Comparison of ENCODE assay signal across 1 cellular context in genomic region chr1:15799928-15800835, GRCh38.
TF ChIP-seq lines count a peak whose summit lies in the region.

No MANE protein-coding gene starts in this region.

TF ChIP-seq in HepG2, 621 proteins besides CTCF, POLR2A, EP300 and RAD21 (continued from another document and continues in another):
- TF ChIP-seq AHDC1 (CRISPR knock-in tag; IDR thresholded peaks at IDR 0.05; ENCODE audit: borderline replicate concordance) (0 out of 2 replicates have a peak, but pooled peaks have one; percentile 28), HIVEP1 (CRISPR knock-in tag; IDR thresholded peaks at IDR 0.05) (peak; percentile 90; the same call in 1 of the 2 replicates), ZSCAN31 (CRISPR knock-in tag; IDR thresholded peaks at IDR 0.05; ENCODE audit: low read depth) (peak; percentile 60; the same call in 1 of the 2 replicates), TCF12 (IDR thresholded peaks at IDR 0.05) (no peak), TCF12 (CRISPR knock-in tag; IDR thresholded peaks at IDR 0.05) (peak; percentile 97), THAP7 (CRISPR knock-in tag; IDR thresholded peaks at IDR 0.05) (no peak), DNMT1 (CRISPR knock-in tag; IDR thresholded peaks at IDR 0.05) (0 out of 2 replicates have a peak, but pooled peaks have one; percentile 32), DRAP1 (CRISPR knock-in tag; IDR thresholded peaks at IDR 0.05) (peak; percentile 64), ZNF556 (CRISPR knock-in tag; IDR thresholded peaks at IDR 0.05; ENCODE audit: borderline replicate concordance) (peak; percentile 15; the same call in 1 of the 2 replicates), RAD51 (IDR thresholded peaks at IDR 0.05; ENCODE audit: borderline replicate concordance) (no peak), ISL2 (CRISPR knock-in tag; IDR thresholded peaks at IDR 0.05) (peak; percentile 73), JUND (CRISPR knock-in tag; IDR thresholded peaks at IDR 0.05) (peak; percentile 98), HNRNPK (IDR thresholded peaks at IDR 0.05; ENCODE audit: low read depth, low read length, poor library complexity, severe bottlenecking) (no peak), ZNF24 (IDR thresholded peaks at IDR 0.05) (no peak), ZSCAN25 (CRISPR knock-in tag; IDR thresholded peaks at IDR 0.05) (peak; percentile 89), SP140L (CRISPR knock-in tag; IDR thresholded peaks at IDR 0.05; ENCODE audit: borderline replicate concordance) (no peak), PAWR (CRISPR knock-in tag; IDR thresholded peaks at IDR 0.05; ENCODE audit: borderline replicate concordance) (0 out of 2 replicates have a peak, but pooled peaks have one; percentile 64), NONO (IDR thresholded peaks at IDR 0.05) (no peak), NONO (CRISPR knock-in tag; conservative IDR thresholded peaks at IDR 0.05) (peak; percentile 61; the same call in 1 of the 2 replicates), SKI (IDR thresholded peaks at IDR 0.05; ENCODE audit: partially characterized antibody) (peak; percentile 77), TFDP1 (CRISPR knock-in tag; IDR thresholded peaks at IDR 0.05; ENCODE audit: borderline replicate concordance) (peak; percentile 64; the same call in 1 of the 2 replicates), FOXO1 (CRISPR knock-in tag; IDR thresholded peaks at IDR 0.05) (no peak; the same call in 1 of the 2 replicates), ZNF446 (CRISPR knock-in tag; IDR thresholded peaks at IDR 0.05) (0 out of 2 replicates have a peak, but pooled peaks have one; percentile 23), SMAD3 (CRISPR knock-in tag; IDR thresholded peaks at IDR 0.05) (peak; percentile 77), ZNF501 (CRISPR knock-in tag; IDR thresholded peaks at IDR 0.05) (peak; percentile 48; the same call in 1 of the 2 replicates), HNRNPUL1 (IDR thresholded peaks at IDR 0.05; ENCODE audit: low read depth, low read length) (no peak), FOSL1 (CRISPR knock-in tag; IDR thresholded peaks at IDR 0.05; ENCODE audit: borderline replicate concordance) (peak; percentile 91), ZNF34 (CRISPR knock-in tag; IDR thresholded peaks at IDR 0.05; ENCODE audit: borderline replicate concordance) (no peak), ZNF577 (CRISPR knock-in tag; IDR thresholded peaks at IDR 0.05; ENCODE audit: borderline replicate concordance, low read depth) (no peak)
- TF ChIP-seq, protein P1, sequence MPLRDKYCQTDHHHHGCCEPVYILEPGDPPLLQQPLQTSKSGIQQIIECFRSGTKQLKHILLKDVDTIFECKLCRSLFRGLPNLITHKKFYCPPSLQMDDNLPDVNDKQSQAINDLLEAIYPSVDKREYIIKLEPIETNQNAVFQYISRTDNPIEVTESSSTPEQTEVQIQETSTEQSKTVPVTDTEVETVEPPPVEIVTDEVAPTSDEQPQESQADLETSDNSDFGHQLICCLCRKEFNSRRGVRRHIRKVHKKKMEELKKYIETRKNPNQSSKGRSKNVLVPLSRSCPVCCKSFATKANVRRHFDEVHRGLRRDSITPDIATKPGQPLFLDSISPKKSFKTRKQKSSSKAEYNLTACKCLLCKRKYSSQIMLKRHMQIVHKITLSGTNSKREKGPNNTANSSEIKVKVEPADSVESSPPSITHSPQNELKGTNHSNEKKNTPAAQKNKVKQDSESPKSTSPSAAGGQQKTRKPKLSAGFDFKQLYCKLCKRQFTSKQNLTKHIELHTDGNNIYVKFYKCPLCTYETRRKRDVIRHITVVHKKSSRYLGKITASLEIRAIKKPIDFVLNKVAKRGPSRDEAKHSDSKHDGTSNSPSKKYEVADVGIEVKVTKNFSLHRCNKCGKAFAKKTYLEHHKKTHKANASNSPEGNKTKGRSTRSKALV (CRISPR knock-in tag; IDR thresholded peaks at IDR 0.05), result no peak
- TF ChIP-seq, protein P2, sequence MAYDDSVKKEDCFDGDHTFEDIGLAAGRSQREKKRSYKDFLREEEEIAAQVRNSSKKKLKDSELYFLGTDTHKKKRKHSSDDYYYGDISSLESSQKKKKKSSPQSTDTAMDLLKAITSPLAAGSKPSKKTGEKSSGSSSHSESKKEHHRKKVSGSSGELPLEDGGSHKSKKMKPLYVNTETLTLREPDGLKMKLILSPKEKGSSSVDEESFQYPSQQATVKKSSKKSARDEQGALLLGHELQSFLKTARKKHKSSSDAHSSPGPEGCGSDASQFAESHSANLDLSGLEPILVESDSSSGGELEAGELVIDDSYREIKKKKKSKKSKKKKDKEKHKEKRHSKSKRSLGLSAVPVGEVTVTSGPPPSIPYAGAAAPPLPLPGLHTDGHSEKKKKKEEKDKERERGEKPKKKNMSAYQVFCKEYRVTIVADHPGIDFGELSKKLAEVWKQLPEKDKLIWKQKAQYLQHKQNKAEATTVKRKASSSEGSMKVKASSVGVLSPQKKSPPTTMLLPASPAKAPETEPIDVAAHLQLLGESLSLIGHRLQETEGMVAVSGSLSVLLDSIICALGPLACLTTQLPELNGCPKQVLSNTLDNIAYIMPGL (CRISPR knock-in tag; IDR thresholded peaks at IDR 0.05; ENCODE audit: borderline replicate concordance in 1 of 2, low read depth in 1 of 2), result peak in 1 of 2 experiments; percentile 55; a peak in 3 of 4 replicates
- TF ChIP-seq, protein P3, sequence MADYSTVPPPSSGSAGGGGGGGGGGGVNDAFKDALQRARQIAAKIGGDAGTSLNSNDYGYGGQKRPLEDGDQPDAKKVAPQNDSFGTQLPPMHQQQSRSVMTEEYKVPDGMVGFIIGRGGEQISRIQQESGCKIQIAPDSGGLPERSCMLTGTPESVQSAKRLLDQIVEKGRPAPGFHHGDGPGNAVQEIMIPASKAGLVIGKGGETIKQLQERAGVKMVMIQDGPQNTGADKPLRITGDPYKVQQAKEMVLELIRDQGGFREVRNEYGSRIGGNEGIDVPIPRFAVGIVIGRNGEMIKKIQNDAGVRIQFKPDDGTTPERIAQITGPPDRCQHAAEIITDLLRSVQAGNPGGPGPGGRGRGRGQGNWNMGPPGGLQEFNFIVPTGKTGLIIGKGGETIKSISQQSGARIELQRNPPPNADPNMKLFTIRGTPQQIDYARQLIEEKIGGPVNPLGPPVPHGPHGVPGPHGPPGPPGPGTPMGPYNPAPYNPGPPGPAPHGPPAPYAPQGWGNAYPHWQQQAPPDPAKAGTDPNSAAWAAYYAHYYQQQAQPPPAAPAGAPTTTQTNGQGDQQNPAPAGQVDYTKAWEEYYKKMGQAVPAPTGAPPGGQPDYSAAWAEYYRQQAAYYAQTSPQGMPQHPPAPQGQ (CRISPR knock-in tag; IDR thresholded peaks at IDR 0.05; ENCODE audit: borderline replicate concordance), result 0 out of 2 replicates have a peak, but pooled peaks have one; percentile 21
- TF ChIP-seq, protein P4, sequence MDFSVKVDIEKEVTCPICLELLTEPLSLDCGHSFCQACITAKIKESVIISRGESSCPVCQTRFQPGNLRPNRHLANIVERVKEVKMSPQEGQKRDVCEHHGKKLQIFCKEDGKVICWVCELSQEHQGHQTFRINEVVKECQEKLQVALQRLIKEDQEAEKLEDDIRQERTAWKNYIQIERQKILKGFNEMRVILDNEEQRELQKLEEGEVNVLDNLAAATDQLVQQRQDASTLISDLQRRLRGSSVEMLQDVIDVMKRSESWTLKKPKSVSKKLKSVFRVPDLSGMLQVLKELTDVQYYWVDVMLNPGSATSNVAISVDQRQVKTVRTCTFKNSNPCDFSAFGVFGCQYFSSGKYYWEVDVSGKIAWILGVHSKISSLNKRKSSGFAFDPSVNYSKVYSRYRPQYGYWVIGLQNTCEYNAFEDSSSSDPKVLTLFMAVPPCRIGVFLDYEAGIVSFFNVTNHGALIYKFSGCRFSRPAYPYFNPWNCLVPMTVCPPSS (IDR thresholded peaks at IDR 0.05), result no peak
- TF ChIP-seq, protein P5, sequence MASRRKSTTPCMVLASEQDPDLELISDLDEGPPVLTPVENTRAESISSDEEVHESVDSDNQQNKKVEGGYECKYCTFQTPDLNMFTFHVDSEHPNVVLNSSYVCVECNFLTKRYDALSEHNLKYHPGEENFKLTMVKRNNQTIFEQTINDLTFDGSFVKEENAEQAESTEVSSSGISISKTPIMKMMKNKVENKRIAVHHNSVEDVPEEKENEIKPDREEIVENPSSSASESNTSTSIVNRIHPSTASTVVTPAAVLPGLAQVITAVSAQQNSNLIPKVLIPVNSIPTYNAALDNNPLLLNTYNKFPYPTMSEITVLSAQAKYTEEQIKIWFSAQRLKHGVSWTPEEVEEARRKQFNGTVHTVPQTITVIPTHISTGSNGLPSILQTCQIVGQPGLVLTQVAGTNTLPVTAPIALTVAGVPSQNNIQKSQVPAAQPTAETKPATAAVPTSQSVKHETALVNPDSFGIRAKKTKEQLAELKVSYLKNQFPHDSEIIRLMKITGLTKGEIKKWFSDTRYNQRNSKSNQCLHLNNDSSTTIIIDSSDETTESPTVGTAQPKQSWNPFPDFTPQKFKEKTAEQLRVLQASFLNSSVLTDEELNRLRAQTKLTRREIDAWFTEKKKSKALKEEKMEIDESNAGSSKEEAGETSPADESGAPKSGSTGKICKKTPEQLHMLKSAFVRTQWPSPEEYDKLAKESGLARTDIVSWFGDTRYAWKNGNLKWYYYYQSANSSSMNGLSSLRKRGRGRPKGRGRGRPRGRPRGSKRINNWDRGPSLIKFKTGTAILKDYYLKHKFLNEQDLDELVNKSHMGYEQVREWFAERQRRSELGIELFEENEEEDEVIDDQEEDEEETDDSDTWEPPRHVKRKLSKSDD (CRISPR knock-in tag; IDR thresholded peaks at IDR 0.05; ENCODE audit: low read depth), result no peak
- TF ChIP-seq, protein P6, sequence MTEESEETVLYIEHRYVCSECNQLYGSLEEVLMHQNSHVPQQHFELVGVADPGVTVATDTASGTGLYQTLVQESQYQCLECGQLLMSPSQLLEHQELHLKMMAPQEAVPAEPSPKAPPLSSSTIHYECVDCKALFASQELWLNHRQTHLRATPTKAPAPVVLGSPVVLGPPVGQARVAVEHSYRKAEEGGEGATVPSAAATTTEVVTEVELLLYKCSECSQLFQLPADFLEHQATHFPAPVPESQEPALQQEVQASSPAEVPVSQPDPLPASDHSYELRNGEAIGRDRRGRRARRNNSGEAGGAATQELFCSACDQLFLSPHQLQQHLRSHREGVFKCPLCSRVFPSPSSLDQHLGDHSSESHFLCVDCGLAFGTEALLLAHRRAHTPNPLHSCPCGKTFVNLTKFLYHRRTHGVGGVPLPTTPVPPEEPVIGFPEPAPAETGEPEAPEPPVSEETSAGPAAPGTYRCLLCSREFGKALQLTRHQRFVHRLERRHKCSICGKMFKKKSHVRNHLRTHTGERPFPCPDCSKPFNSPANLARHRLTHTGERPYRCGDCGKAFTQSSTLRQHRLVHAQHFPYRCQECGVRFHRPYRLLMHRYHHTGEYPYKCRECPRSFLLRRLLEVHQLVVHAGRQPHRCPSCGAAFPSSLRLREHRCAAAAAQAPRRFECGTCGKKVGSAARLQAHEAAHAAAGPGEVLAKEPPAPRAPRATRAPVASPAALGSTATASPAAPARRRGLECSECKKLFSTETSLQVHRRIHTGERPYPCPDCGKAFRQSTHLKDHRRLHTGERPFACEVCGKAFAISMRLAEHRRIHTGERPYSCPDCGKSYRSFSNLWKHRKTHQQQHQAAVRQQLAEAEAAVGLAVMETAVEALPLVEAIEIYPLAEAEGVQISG (CRISPR knock-in tag; IDR thresholded peaks at IDR 0.05), result peak; percentile 66; the same call in 1 of the 2 replicates
